In genomic region chr12:80262372-80263170, GRCh38 we compare ENCODE assay signal across 23 cellular contexts.
A peak's percentile ranks its signal among the peaks of the same experiment; 100 is the strongest.
DNase-seq lines count a peak whose midpoint lies in the region; ATAC-seq and TF ChIP-seq lines count a peak whose summit lies in the region.
"Had no signal": no experiment of that assay in that cellular context is flagged by ENCODE, and none has a peak within 500 bp of the region (broad histone marks: within the 10 kb centered on the region; RNA-seq: fewer than 3 reads in every experiment).

No MANE protein-coding gene starts in this region.

- H3K27ac Mint-ChIP-seq in mesothelial cell of epicardium = peak overlapping the region; percentile 37
- H3K27ac Mint-ChIP-seq: activated naive CD4-positive, alpha-beta T cell treated with anti-CD3 and anti-CD28 coated beads for 36 hours; immature natural killer cell; neural progenitor cell had no signal

- no peak overlapping the region for H3K4me3 ChIP-seq in epithelial cell of proximal tubule (ENCODE audit: low read depth, low read length)
- H3K4me3 ChIP-seq: esophagus muscularis mucosa, neural progenitor cell, psoas muscle, tibial artery had no signal

- H3K4me1 Mint-ChIP-seq in mesothelial cell of epicardium = peaks cover 19% of the 10 kb centered on the region

- TF ChIP-seq CTCF in epithelial cell of proximal tubule (conservative IDR thresholded peaks at IDR 0.05; ENCODE audit: low read depth, low read length) (no peak), mesothelial cell of epicardium (IDR thresholded peaks at IDR 0.05; ENCODE audit: unreplicated experiment) (no peak)

- H3K36me3 Mint-ChIP-seq in mesothelial cell of epicardium = no peaks in the 10 kb centered on the region
- H3K36me3 Mint-ChIP-seq: immature natural killer cell, neural progenitor cell had no signal

- H3K4me3 Mint-ChIP-seq in mesothelial cell of epicardium = no peak overlapping the region
- H3K4me3 Mint-ChIP-seq: activated naive CD4-positive, alpha-beta T cell treated with anti-CD3 and anti-CD28 coated beads for 36 hours; neural progenitor cell had no signal

- DNase-seq in Caki2 (ENCODE audit: low read depth) = peak; percentile 63
- peak; percentile 29 for DNase-seq in LHCN-M2 (ENCODE audit: low read depth)
- DNase-seq in epithelial cell of proximal tubule (ENCODE audit: low read depth) = peak; percentile 80
- no peak for DNase-seq in mesothelial cell of epicardium (ENCODE audit: low spot score in 2 of 2, unreplicated experiment in 2 of 2)
- no peak for DNase-seq in NCI-H82 (lab: John Stamatoyannopoulos, UW)
- DNase-seq in C1 segment of cervical spinal cord (lab: John Stamatoyannopoulos, UW) = no peak
- DNase-seq in NCI-H1436 (lab: John Stamatoyannopoulos, UW) = no peak
- DNase-seq: activated CD4-positive, CD25-positive, alpha-beta regulatory T cell treated with anti-CD3 and anti-CD28 coated beads, Interleukin-2, amount 50 U/mL, for 72 hours; activated naive CD4-positive, alpha-beta T cell treated with anti-CD3 and anti-CD28 coated beads for 36 hours; activated T-cell treated with anti-CD3 and anti-CD28 coated beads, Interleukin-2, amount 50 U/mL, for 48 hours; Caco-2; effector CD4-positive, alpha-beta T cell; immature natural killer cell; NCI-H187 treated with DMSO at 0.1 percent for 48 hours; NCI-H446 treated with DMSO at 0.1 percent for 48 hours; psoas muscle; small intestine; stimulated activated CD4-positive, alpha-beta T cell treated with anti-CD3 and anti-CD28 coated beads, Interleukin-2, amount 100 ng/mL, for 48 hours; stimulated activated naive CD4-positive, alpha-beta T cell treated with Interleukin-2 at 50 U/mL for 16 hours; tibial artery had no signal

- no peaks in the 10 kb centered on the region for H3K27me3 Mint-ChIP-seq in mesothelial cell of epicardium (ENCODE audit: low read depth)

- H3K9me3 Mint-ChIP-seq in mesothelial cell of epicardium = peaks cover 4% of the 10 kb centered on the region
- H3K9me3 Mint-ChIP-seq: activated naive CD4-positive, alpha-beta T cell treated with anti-CD3 and anti-CD28 coated beads for 36 hours; neural progenitor cell had no signal

- no peak for ATAC-seq in HG02885 (IDR thresholded peaks at IDR 0.05; ENCODE audit: poor library complexity, unreplicated experiment)
- ATAC-seq: psoas muscle had no signal

- in situ Hi-C loops in Caki2 (cut with HindIII; ENCODE audit: low pct_unique_long_range_greater_than_20kb, low sequenced_read_pairs) = no loop called here

Comparison
In these comparisons a context has a peak if more than half of its experiments do, and no peak if none do; other contexts are left out.
1. DNase-seq: peak in Caki2 (single experiment), LHCN-M2 (single experiment) and epithelial cell of proximal tubule (single experiment); none in mesothelial cell of epicardium (0 of 2), NCI-H82 (single experiment), C1 segment of cervical spinal cord (0 of 14) and NCI-H1436 (single experiment).